In the genomic region with DNA sequence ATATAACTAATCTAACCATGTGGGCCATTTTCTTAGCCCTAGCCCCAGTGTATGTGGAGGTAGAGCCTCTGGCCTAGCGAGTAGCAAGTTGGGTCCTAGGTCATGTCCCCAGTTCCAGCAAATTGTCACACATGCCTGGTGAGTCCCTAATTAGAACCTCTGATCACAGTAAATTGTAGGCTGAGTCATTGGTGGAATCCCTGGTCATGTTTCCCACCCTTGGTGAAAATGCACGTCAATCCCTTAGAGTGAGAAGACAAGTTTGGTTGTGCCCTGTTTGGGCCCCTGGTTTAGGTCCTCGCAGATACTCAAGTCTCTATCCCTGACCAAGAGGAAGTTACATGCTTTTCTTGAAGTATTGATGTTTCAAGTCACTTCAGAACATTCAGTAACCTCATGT, we compare ENCODE assay signal across 15 cellular contexts. TPM values are rescaled to one million over a fixed set of nuclear protein-coding genes. Genes with fewer than 3 reads are reported as not detected.
DNase-seq lines count a peak whose midpoint lies in the region; ATAC-seq and TF ChIP-seq lines count a peak whose summit lies in the region.
"Had no signal": no experiment of that assay in that cellular context is flagged by ENCODE, and none has a peak within 500 bp of the region (broad histone marks: within the 10 kb centered on the region; RNA-seq: fewer than 3 reads in every experiment).

No MANE protein-coding gene starts in this region.

- H3K36me3 Mint-ChIP-seq in activated naive CD4-positive, alpha-beta T cell treated with anti-CD3 and anti-CD28 coated beads for 36 hours (ENCODE audit: low read depth), result peaks cover 29% of the 10 kb centered on the region
- H3K36me3 Mint-ChIP-seq in activated naive CD8-positive, alpha-beta T cell treated with anti-CD3 and anti-CD28 coated beads for 36 hours, result peaks cover 65% of the 10 kb centered on the region
- H3K36me3 Mint-ChIP-seq in naive thymus-derived CD4-positive, alpha-beta T cell, result peaks cover 17 to 63% (median 54%) of the 10 kb centered on the region in 5 donors
- H3K36me3 Mint-ChIP-seq in stimulated activated naive CD8-positive, alpha-beta T cell treated with anti-CD3 and anti-CD28 coated beads, Interleukin-15, Interleukin-2, amounts not matched to agents 100 ng/mL and 50 ng/mL, for 24 hours (ENCODE audit: low read depth), result peaks cover 60% of the 10 kb centered on the region

- no peaks in the 10 kb centered on the region for H3K4me1 ChIP-seq in naive thymus-derived CD4-positive, alpha-beta T cell (ENCODE audit: control insufficient read depth in 2 of 2, insufficient read depth in 2 of 2, low read length in 2 of 2)
- H3K4me1 ChIP-seq: A549 had no signal

- no peak overlapping the region for H3K4me3 ChIP-seq in naive thymus-derived CD4-positive, alpha-beta T cell (ENCODE audit: low read length)
- H3K4me3 ChIP-seq: A549 had no signal

- peak overlapping the region; percentile 82 for H3K27ac Mint-ChIP-seq in activated naive CD4-positive, alpha-beta T cell treated with anti-CD3 and anti-CD28 coated beads for 36 hours
- H3K27ac Mint-ChIP-seq in activated naive CD8-positive, alpha-beta T cell treated with anti-CD3 and anti-CD28 coated beads for 36 hours, result peak overlapping the region; percentile 60
- H3K27ac Mint-ChIP-seq in naive thymus-derived CD4-positive, alpha-beta T cell, result peak overlapping the region in 8 of 9 donors; percentile 5 to 84 (median 70)
- peak overlapping the region; percentile 69 for H3K27ac Mint-ChIP-seq in stimulated activated naive CD8-positive, alpha-beta T cell treated with anti-CD3 and anti-CD28 coated beads, Interleukin-15, Interleukin-2, amounts not matched to agents 100 ng/mL and 50 ng/mL, for 24 hours

- ATAC-seq in naive thymus-derived CD4-positive, alpha-beta T cell, result no peak
- no peak for ATAC-seq in HG03097 (IDR thresholded peaks at IDR 0.05; ENCODE audit: low FRiP score, unreplicated experiment)
- ATAC-seq: A549, PC-3 had no signal

- CTCF ChIA-PET in activated naive CD4-positive, alpha-beta T cell treated with anti-CD3 and anti-CD28 coated beads for 36 hours (lab: Charles Lee), result no interaction called here
- CTCF ChIA-PET in naive thymus-derived CD4-positive, alpha-beta T cell (lab: Charles Lee), result no interaction called here

- peaks cover 12% of the 10 kb centered on the region for H3K9me3 Mint-ChIP-seq in activated naive CD4-positive, alpha-beta T cell treated with anti-CD3 and anti-CD28 coated beads for 36 hours
- H3K9me3 Mint-ChIP-seq in activated naive CD8-positive, alpha-beta T cell treated with anti-CD3 and anti-CD28 coated beads for 36 hours, result peaks cover 16% of the 10 kb centered on the region
- H3K9me3 Mint-ChIP-seq in naive thymus-derived CD4-positive, alpha-beta T cell, result peaks cover 4 to 17% (median 7%) of the 10 kb centered on the region in 11 donors
- peaks cover 12% of the 10 kb centered on the region for H3K9me3 Mint-ChIP-seq in stimulated activated naive CD8-positive, alpha-beta T cell treated with anti-CD3 and anti-CD28 coated beads, Interleukin-15, Interleukin-2, amounts not matched to agents 100 ng/mL and 50 ng/mL, for 24 hours

- TF ChIP-seq CTCF in GM20000 (IDR thresholded peaks at IDR 0.05; ENCODE audit: extremely low read depth, missing control alignments), result no peak

- no peak overlapping the region for H3K4me3 Mint-ChIP-seq in activated naive CD4-positive, alpha-beta T cell treated with anti-CD3 and anti-CD28 coated beads for 36 hours
- H3K4me3 Mint-ChIP-seq in activated naive CD8-positive, alpha-beta T cell treated with anti-CD3 and anti-CD28 coated beads for 36 hours, result no peak overlapping the region
- no peak overlapping the region for H3K4me3 Mint-ChIP-seq in naive thymus-derived CD4-positive, alpha-beta T cell
- H3K4me3 Mint-ChIP-seq in stimulated activated naive CD8-positive, alpha-beta T cell treated with anti-CD3 and anti-CD28 coated beads, Interleukin-15, Interleukin-2, amounts not matched to agents 100 ng/mL and 50 ng/mL, for 24 hours, result no peak overlapping the region

- H3K9me3 ChIP-seq in naive thymus-derived CD4-positive, alpha-beta T cell (ENCODE audit: control insufficient read depth in 2 of 3, low read length in 3 of 3), result no peaks in the 10 kb centered on the region
- H3K9me3 ChIP-seq: A549 had no signal

- POLR2A ChIA-PET in naive thymus-derived CD4-positive, alpha-beta T cell (lab: Charles Lee), result interaction anchor here (1.6 kb wide), 1 partner anchor 25 kb away, joined by 4 read pairs; no protein-coding TSS in a partner anchor

- intact Hi-C loops in activated naive CD4-positive, alpha-beta T cell treated with anti-CD3 and anti-CD28 coated beads for 36 hours (cut with micrococcal nuclease), result loop anchor here (1.0 to 2.0 kb wide), 3 partner anchors 15 to 46 kb away; partner anchors contain the start of gene ATM
- intact Hi-C loops in naive thymus-derived CD4-positive, alpha-beta T cell (cut with micrococcal nuclease), result loop anchor here in 1 of 2 donors (2.0 kb wide), 1 partner anchor 21 kb away; no protein-coding TSS in a partner anchor

- no peak overlapping the region for H3K27ac ChIP-seq in naive thymus-derived CD4-positive, alpha-beta T cell (ENCODE audit: low read depth, low read length)
- H3K27ac ChIP-seq: A549 had no signal

- DNase-seq in activated naive CD4-positive, alpha-beta T cell treated with anti-CD3 and anti-CD28 coated beads for 36 hours, result peak; percentile 49
- DNase-seq in activated naive CD4-positive, alpha-beta T cell treated with anti-CD3 and anti-CD28 coated beads, Interleukin-2, amount 50 U/mL, for 16 hours, result no peak
- no peak for DNase-seq in activated naive CD8-positive, alpha-beta T cell treated with anti-CD3 and anti-CD28 coated beads for 36 hours
- DNase-seq in naive thymus-derived CD4-positive, alpha-beta T cell, result no peak
- DNase-seq in activated CD4-positive, CD25-positive, alpha-beta regulatory T cell (lab: John Stamatoyannopoulos, UW), result no peak
- DNase-seq in GM20000 (ENCODE audit: low spot score), result no peak
- DNase-seq: Karpas-422, MM.1S, NCI-H1105, NCI-H1694 treated with DMSO at 0.1 percent for 48 hours, NCI-H748 treated with DMSO at 0.1 percent for 48 hours, PC-3 had no signal

- no peaks in the 10 kb centered on the region for H3K27me3 Mint-ChIP-seq in activated naive CD4-positive, alpha-beta T cell treated with anti-CD3 and anti-CD28 coated beads for 36 hours (ENCODE audit: low read depth)
- H3K27me3 Mint-ChIP-seq in activated naive CD8-positive, alpha-beta T cell treated with anti-CD3 and anti-CD28 coated beads for 36 hours, result no peaks in the 10 kb centered on the region
- H3K27me3 Mint-ChIP-seq in naive thymus-derived CD4-positive, alpha-beta T cell, result no peaks in the 10 kb centered on the region
- H3K27me3 Mint-ChIP-seq in stimulated activated naive CD8-positive, alpha-beta T cell treated with anti-CD3 and anti-CD28 coated beads, Interleukin-15, Interleukin-2, amounts not matched to agents 100 ng/mL and 50 ng/mL, for 24 hours, result no peaks in the 10 kb centered on the region

- no peaks in the 10 kb centered on the region for H3K27me3 ChIP-seq in naive thymus-derived CD4-positive, alpha-beta T cell (ENCODE audit: control insufficient read depth in 2 of 2, insufficient read depth in 2 of 2, low read length in 2 of 2)

- H3K4me1 Mint-ChIP-seq in activated naive CD4-positive, alpha-beta T cell treated with anti-CD3 and anti-CD28 coated beads for 36 hours (ENCODE audit: low read depth), result peaks cover 41% of the 10 kb centered on the region
- H3K4me1 Mint-ChIP-seq in activated naive CD8-positive, alpha-beta T cell treated with anti-CD3 and anti-CD28 coated beads for 36 hours, result peaks cover 28% of the 10 kb centered on the region
- peaks cover 5 to 46% (median 38%) of the 10 kb centered on the region in 7 donors for H3K4me1 Mint-ChIP-seq in naive thymus-derived CD4-positive, alpha-beta T cell
- peaks cover 48% of the 10 kb centered on the region for H3K4me1 Mint-ChIP-seq in stimulated activated naive CD8-positive, alpha-beta T cell treated with anti-CD3 and anti-CD28 coated beads, Interleukin-15, Interleukin-2, amounts not matched to agents 100 ng/mL and 50 ng/mL, for 24 hours (ENCODE audit: low read depth)

- peaks cover 17 to 61% (median 17%) of the 10 kb centered on the region in 3 experiments for H3K36me3 ChIP-seq in naive thymus-derived CD4-positive, alpha-beta T cell (ENCODE audit: control insufficient read depth in 2 of 3, insufficient read depth in 3 of 3, low read length in 3 of 3)

RNA-seq across cellular contexts. Expression of gene ATM, which starts 46.7 kb away (rescaled TPM):
- 10 to 100 TPM; 29.5 to 30.6 TPM for total RNA-seq in activated naive CD4-positive, alpha-beta T cell treated with anti-CD3 and anti-CD28 coated beads for 36 hours
- total RNA-seq in activated naive CD8-positive, alpha-beta T cell treated with anti-CD3 and anti-CD28 coated beads for 36 hours, result 10 to 100 TPM; 65.6 to 65.7 TPM
- total RNA-seq in naive thymus-derived CD4-positive, alpha-beta T cell, result 100 to 1,000 TPM; 183 to 879 (median 440) TPM
- polyA plus RNA-seq in naive thymus-derived CD4-positive, alpha-beta T cell, result 100 to 1,000 TPM in 1 of 2 donors, 10 to 100 TPM in 1; 84.7 to 161 TPM

RNA-seq across cellular contexts. Expression of gene NPAT, which starts 47.1 kb away (rescaled TPM):
- total RNA-seq in activated naive CD4-positive, alpha-beta T cell treated with anti-CD3 and anti-CD28 coated beads for 36 hours, result 10 to 100 TPM; 22.2 to 22.3 TPM
- total RNA-seq in activated naive CD8-positive, alpha-beta T cell treated with anti-CD3 and anti-CD28 coated beads for 36 hours, result 10 to 100 TPM; 40.4 to 42.5 TPM
- total RNA-seq in naive thymus-derived CD4-positive, alpha-beta T cell, result 10 to 100 TPM; 38.4 to 89.2 (median 45.9) TPM
- polyA plus RNA-seq in naive thymus-derived CD4-positive, alpha-beta T cell, result 10 to 100 TPM; 45.6 to 67.0 TPM
